In genomic region chr11:14414470-14415461, GRCh38 we compare ENCODE assay signal across 8 cellular contexts. TPM values are rescaled to one million over a fixed set of nuclear protein-coding genes. Genes with fewer than 3 reads are reported as not detected.
DNase-seq lines count a peak whose midpoint lies in the region; ATAC-seq, FAIRE-seq and TF ChIP-seq lines count a peak whose summit lies in the region.

No MANE protein-coding gene starts in this region.

- BruUV-seq in endothelial cell of umbilical vein (replicated peaks; lab: Mats Ljungman, UMichigan), result no TSS peak

- peak overlapping the region; percentile 89 for H3K27ac Mint-ChIP-seq in activated CD4-positive, alpha-beta T cell treated with anti-CD3 and anti-CD28 coated beads for 36 hours

- H3K27me3 Mint-ChIP-seq in activated CD4-positive, alpha-beta T cell treated with anti-CD3 and anti-CD28 coated beads for 36 hours, result no peaks in the 10 kb centered on the region

- no peak overlapping the region for H3K4me2 ChIP-seq in endothelial cell of umbilical vein (ENCODE audit: insufficient read depth, low read length)

- intact Hi-C loops in activated CD4-positive, alpha-beta T cell treated with anti-CD3 and anti-CD28 coated beads for 36 hours (cut with DNase I, micrococcal nuclease), result loop anchor here (1.0 to 5.0 kb wide), 4 partner anchors 40 to 57 kb away; partner anchors contain the start of gene RRAS2 (in 2 of the 2)
- intact Hi-C loops in endothelial cell of umbilical vein (cut with micrococcal nuclease) (no loop called here), cardiac septum (cut with DNase I) (no loop called here)

- peak overlapping the region; percentile 37 for H3K4me3 Mint-ChIP-seq in activated CD4-positive, alpha-beta T cell treated with anti-CD3 and anti-CD28 coated beads for 36 hours

- peak overlapping the region; percentile 13 for H2AFZ ChIP-seq in endothelial cell of umbilical vein (ENCODE audit: low read depth, low read length)

- no peak for TF ChIP-seq CTCF in endothelial cell of umbilical vein (IDR thresholded peaks at IDR 0.05; ENCODE audit: extremely low read depth in 1 of 2, insufficient read depth in 1 of 2, low read depth in 1 of 2, low read length in 2 of 2)
- TF ChIP-seq CTCF in Peyer's patch (IDR thresholded peaks at IDR 0.05), result no peak

- H3K4me1 ChIP-seq in endothelial cell of umbilical vein (ENCODE audit: control insufficient read depth, extremely low read depth, insufficient read depth, low read length), result peaks cover 3% of the 10 kb centered on the region
- no peaks in the 10 kb centered on the region for H3K4me1 ChIP-seq in Peyer's patch

- H3K4me3 ChIP-seq in endothelial cell of umbilical vein (replicated peaks in 1 of 3; ENCODE audit: insufficient read depth in 1 of 3, low read depth in 1 of 3, low read length in 3 of 3) (no peak overlapping the region), Peyer's patch (no peak overlapping the region)

- H3K79me2 ChIP-seq in endothelial cell of umbilical vein (ENCODE audit: control insufficient read depth, insufficient read depth, low read length), result no peaks in the 10 kb centered on the region

- H3K9ac ChIP-seq in endothelial cell of umbilical vein (replicated peaks; ENCODE audit: extremely low read depth, insufficient read depth, low read length), result no peak overlapping the region

- TF ChIP-seq POLR2A in GM18505 (IDR thresholded peaks at IDR 0.05; ENCODE audit: borderline replicate concordance, extremely low read depth, insufficient read depth, insufficient read length) (no peak), endothelial cell of umbilical vein (IDR thresholded peaks at IDR 0.05; ENCODE audit: low read depth, low read length) (no peak), Peyer's patch (IDR thresholded peaks at IDR 0.05) (no peak)

- ATAC-seq in GM18505 (IDR thresholded peaks at IDR 0.05; ENCODE audit: unreplicated experiment), result peak; percentile 67
- peak; percentile 65 for ATAC-seq in HG03060 (IDR thresholded peaks at IDR 0.05; ENCODE audit: low read depth, unreplicated experiment)
- peak; percentile 98 for ATAC-seq in activated CD4-positive, alpha-beta T cell treated with anti-CD3 and anti-CD28 coated beads for 36 hours

- H3K36me3 ChIP-seq in endothelial cell of umbilical vein (ENCODE audit: control insufficient read depth in 2 of 2, extremely low read depth in 1 of 2, insufficient read depth in 2 of 2, low read length in 2 of 2) (no peaks in the 10 kb centered on the region), Peyer's patch (no peaks in the 10 kb centered on the region)

- no peak for FAIRE-seq in endothelial cell of umbilical vein (lab: Jason Lieb, UNC)

- no peaks in the 10 kb centered on the region for H3K36me3 Mint-ChIP-seq in activated CD4-positive, alpha-beta T cell treated with anti-CD3 and anti-CD28 coated beads for 36 hours (ENCODE audit: low read depth)

- H3K27ac ChIP-seq in endothelial cell of umbilical vein (ENCODE audit: insufficient read depth, low read depth, low read length) (no peak overlapping the region), Peyer's patch (no peak overlapping the region)

- CTCF ChIA-PET in activated CD4-positive, alpha-beta T cell treated with anti-CD3 and anti-CD28 coated beads for 36 hours (lab: Charles Lee), result no interaction called here
- CTCF ChIA-PET in endothelial cell of umbilical vein (lab: Charles Lee), result interaction anchor here (0.9 to 9.5 kb wide), 3 partner anchors 40 to 114 kb away, joined by 5 to 261 read pairs (median 18); no protein-coding TSS in a partner anchor

- dilution Hi-C loops in endothelial cell of umbilical vein (cut with MboI; ENCODE audit: extremely low pct_ligation_motif_present, low sequenced_read_pairs), result no loop called here

- peaks cover 40% of the 10 kb centered on the region for H3K4me1 Mint-ChIP-seq in activated CD4-positive, alpha-beta T cell treated with anti-CD3 and anti-CD28 coated beads for 36 hours

- POLR2A ChIA-PET in activated CD4-positive, alpha-beta T cell treated with anti-CD3 and anti-CD28 coated beads for 36 hours (lab: Charles Lee), result no interaction called here
- POLR2A ChIA-PET in endothelial cell of umbilical vein (lab: Charles Lee), result no interaction called here

- H3K9me1 ChIP-seq in endothelial cell of umbilical vein (replicated peaks; ENCODE audit: control insufficient read depth, extremely low read depth, insufficient read depth, low read length), result no peaks in the 10 kb centered on the region

- no peaks in the 10 kb centered on the region for H3K9me3 Mint-ChIP-seq in activated CD4-positive, alpha-beta T cell treated with anti-CD3 and anti-CD28 coated beads for 36 hours (ENCODE audit: low read depth)

- no peaks in the 10 kb centered on the region for H3K9me3 ChIP-seq in endothelial cell of umbilical vein (replicated peaks; ENCODE audit: control insufficient read depth, insufficient read depth, low read length)
- H3K9me3 ChIP-seq in Peyer's patch, result no peaks in the 10 kb centered on the region

- H3K27me3 ChIP-seq in endothelial cell of umbilical vein (ENCODE audit: control insufficient read depth in 2 of 2, insufficient read depth in 2 of 2, low read length in 2 of 2) (no peaks in the 10 kb centered on the region), Peyer's patch (no peaks in the 10 kb centered on the region)

- DNase-seq in activated CD4-positive, alpha-beta T cell treated with anti-CD3 and anti-CD28 coated beads for 36 hours, result peak; percentile 87
- DNase-seq in endothelial cell of umbilical vein (ENCODE audit: low read depth, low spot score) (no peak), NCI-H446 treated with DMSO at 0.1 percent for 48 hours (lab: John Stamatoyannopoulos, UW) (no peak), Peyer's patch (no peak), cardiac septum (ENCODE audit: low spot score) (no peak)
- DNase-seq in stimulated activated CD8-positive, alpha-beta memory T cell treated with anti-CD3 and anti-CD28 coated beads, Interleukin-4, amount 100 ng/mL, for 48 hours, result peak; percentile 83

- no peaks in the 10 kb centered on the region for H4K20me1 ChIP-seq in endothelial cell of umbilical vein (replicated peaks; ENCODE audit: control insufficient read depth, extremely low read depth, insufficient read depth, low read length)

TF ChIP-seq in endothelial cell of umbilical vein, 7 proteins besides CTCF, POLR2A, EP300 and RAD21:
- no peak for TF ChIP-seq FOS (IDR thresholded peaks at IDR 0.05; ENCODE audit: borderline replicate concordance, insufficient read depth, low read length)
- TF ChIP-seq GATA2 (IDR thresholded peaks at IDR 0.05; ENCODE audit: insufficient read depth, insufficient read length, low read depth, low read length), result peak; percentile 21
- TF ChIP-seq MAX (IDR thresholded peaks at IDR 0.05; ENCODE audit: insufficient read depth, insufficient read length), result no peak

RNA-seq across cellular contexts. Expression of gene RRAS2, which starts 55.8 kb away (rescaled TPM):
- total RNA-seq in activated CD4-positive, alpha-beta T cell treated with anti-CD3 and anti-CD28 coated beads for 36 hours, result 10 to 100 TPM; 35.0 to 48.0 TPM
- total RNA-seq in endothelial cell of umbilical vein (80.5 and 84.4 TPM in 2 replicates), Peyer's patch (100 to 1,000 TPM in 1 of 4 donors, 10 to 100 TPM in 3; 35.5 to 162 (median 77.6) TPM), cardiac septum (142 TPM)
- polyA plus RNA-seq in endothelial cell of umbilical vein, result 26.6 and 30.1 TPM in 2 replicates
- 36.3 and 39.5 TPM in 2 replicates for polyA plus RNA-seq in endothelial cell of umbilical vein (2011; cell fraction: cytosol; rRNA removed)
- polyA plus RNA-seq in endothelial cell of umbilical vein (2011; cell fraction: nucleus; rRNA removed), result 17.3 and 23.7 TPM in 2 replicates
- 83.6 and 104 TPM in 2 replicates for polyA plus RNA-seq in endothelial cell of umbilical vein (2012)
- 20.3 and 22.2 TPM in 2 replicates for polyA minus RNA-seq in endothelial cell of umbilical vein
- polyA minus RNA-seq in endothelial cell of umbilical vein (2011; cell fraction: cytosol; rRNA and poly(A)+ RNA removed), result 23.4 TPM
- 25.1 and 26.7 TPM in 2 replicates for polyA minus RNA-seq in endothelial cell of umbilical vein (2011; cell fraction: nucleus; rRNA and poly(A)+ RNA removed)

Comparison
In these comparisons a context has a peak if more than half of its experiments do, and no peak if none do; other contexts are left out.
1. DNase-seq: peak in activated CD4-positive, alpha-beta T cell treated with anti-CD3 and anti-CD28 coated beads for 36 hours (single experiment) and stimulated activated CD8-positive, alpha-beta memory T cell treated with anti-CD3 and anti-CD28 coated beads, Interleukin-4, amount 100 ng/mL, for 48 hours (single experiment); none in endothelial cell of umbilical vein (single experiment), NCI-H446 treated with DMSO at 0.1 percent for 48 hours (single experiment), Peyer's patch (0 of 3) and cardiac septum (single experiment).
2. intact Hi-C loops: an anchor here in activated CD4-positive, alpha-beta T cell treated with anti-CD3 and anti-CD28 coated beads for 36 hours (1.0 to 5.0 kb wide); none called in endothelial cell of umbilical vein and cardiac septum.
3. Peak in every context shown above with its lines, with median percentiles within 50 percentile points of each other: ATAC-seq.